In the genomic region with DNA sequence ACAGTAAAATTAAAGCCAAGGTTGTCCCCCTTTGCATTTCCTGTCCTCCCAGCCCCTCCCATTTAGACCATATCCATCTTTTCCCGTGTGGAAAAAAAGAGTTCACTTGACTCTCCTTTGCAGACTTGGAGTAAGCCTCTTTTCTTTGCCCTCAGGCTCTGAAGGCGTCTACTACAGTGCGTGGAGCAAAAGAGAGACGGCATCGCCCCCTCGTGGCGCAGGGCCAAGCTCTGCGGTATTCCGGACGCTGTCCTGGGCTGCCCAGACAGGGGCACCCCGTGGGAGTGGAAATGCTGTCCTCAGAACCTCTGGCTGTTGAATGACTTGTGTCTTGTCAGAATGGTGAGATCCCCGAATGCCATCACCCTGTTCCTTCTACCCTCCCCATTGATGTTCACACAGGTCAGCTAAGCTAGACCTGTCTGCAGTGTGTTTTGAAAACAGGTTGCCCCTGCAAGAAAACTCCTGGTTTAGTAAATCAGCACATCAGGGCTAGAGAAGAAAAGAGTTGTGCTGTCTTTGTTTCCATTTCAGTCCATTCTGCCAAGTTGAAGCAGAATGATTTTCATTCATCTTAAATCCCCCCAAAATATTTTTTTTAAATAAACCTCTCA, we compare ENCODE assay signal across 7 cellular contexts. TPM values are rescaled to one million over a fixed set of nuclear protein-coding genes. Genes with fewer than 3 reads are reported as not detected.
DNase-seq lines count a peak whose midpoint lies in the region; ATAC-seq, FAIRE-seq and TF ChIP-seq lines count a peak whose summit lies in the region.

No MANE protein-coding gene starts in this region.

- H3K9ac ChIP-seq in PC-3 (ENCODE audit: low read length): no peak overlapping the region

- CTCF ChIA-PET in PC-3 (lab: Charles Lee): no interaction called here

- 15 to 18% methylated on average over 12 of the region's 12 CpGs for WGBS in pancreas, 2 donors

- no peaks in the 10 kb centered on the region for H3K9me3 Mint-ChIP-seq in activated T-cell treated with anti-CD3 and anti-CD28 coated beads, Interleukin-2, amount 50 U/mL, for 4 hours

- no peaks in the 10 kb centered on the region for H3F3A ChIP-seq in PC-3 (ENCODE audit: low read length, unreplicated experiment)

- H3K27ac ChIP-seq in PC-3 (ENCODE audit: low read length): no peak overlapping the region
- no peak overlapping the region for H3K27ac ChIP-seq in pancreas
- no peak overlapping the region for H3K27ac ChIP-seq in uterus

- TF ChIP-seq POLR2A in uterus (IDR thresholded peaks at IDR 0.05): no peak

- H4K20me1 ChIP-seq in PC-3 (ENCODE audit: low read length): no peaks in the 10 kb centered on the region

- TF ChIP-seq CTCF in GM12865 (IDR thresholded peaks at IDR 0.05; ENCODE audit: insufficient read depth, low read depth, low read length, missing control alignments) (peak; percentile 83), PC-3 (conservative IDR thresholded peaks at IDR 0.05; ENCODE audit: low read depth, low read length) (peak; percentile 98), foreskin fibroblast (IDR thresholded peaks at IDR 0.05; ENCODE audit: low read depth, low read length) (peak; percentile 13), pancreas (IDR thresholded peaks at IDR 0.05) (peak in 1 of 4 donors; percentile 23), uterus (IDR thresholded peaks at IDR 0.05) (peak; percentile 47 to 65 (median 58))

- no peak overlapping the region for H3K4me3 Mint-ChIP-seq in activated T-cell treated with anti-CD3 and anti-CD28 coated beads, Interleukin-2, amount 50 U/mL, for 4 hours

- H3K4me1 ChIP-seq in PC-3 (ENCODE audit: insufficient read depth, low read length): peaks cover 26% of the 10 kb centered on the region
- no peaks in the 10 kb centered on the region for H3K4me1 ChIP-seq in pancreas
- no peaks in the 10 kb centered on the region for H3K4me1 ChIP-seq in uterus

- H3K36me3 Mint-ChIP-seq in activated T-cell treated with anti-CD3 and anti-CD28 coated beads, Interleukin-2, amount 50 U/mL, for 4 hours (ENCODE audit: insufficient read depth): no peaks in the 10 kb centered on the region

- intact Hi-C loops in PC-3 (cut with micrococcal nuclease): loop anchor here (1.0 to 10.0 kb wide), 7 partner anchors 166 to 615 kb away; no protein-coding TSS in a partner anchor
- intact Hi-C loops in pancreas (cut with DNase I): loop anchor here in 1 of 3 donors (5.0 to 10.0 kb wide), 3 partner anchors 168 to 385 kb away; no protein-coding TSS in a partner anchor
- intact Hi-C loops in uterus (cut with DNase I; ENCODE audit: low total_unique reads): loop anchor here (5.0 kb wide), 2 partner anchors 168 to 248 kb away; no protein-coding TSS in a partner anchor

- ATAC-seq in HG03432 (IDR thresholded peaks at IDR 0.05; ENCODE audit: unreplicated experiment): peak; percentile 82
- ATAC-seq in PC-3: peak; percentile 86
- ATAC-seq in activated T-cell treated with anti-CD3 and anti-CD28 coated beads, Interleukin-2, amount 50 U/mL, for 4 hours: peak; percentile 88 to 89
- ATAC-seq in pancreas: peak in 3 of 4 donors; percentile 79 to 90 (median 83)

- POLR2A ChIA-PET in PC-3 (lab: Charles Lee; ENCODE audit: unreplicated experiment): no interaction called here

- H3K27me3 Mint-ChIP-seq in activated T-cell treated with anti-CD3 and anti-CD28 coated beads, Interleukin-2, amount 50 U/mL, for 4 hours (ENCODE audit: low read depth): peaks cover 3% of the 10 kb centered on the region

- no peaks in the 10 kb centered on the region for H3K9me2 ChIP-seq in PC-3 (replicated peaks; ENCODE audit: low read length)

- no TSS peak for BruUV-seq in PC-3 (replicated peaks; lab: Mats Ljungman, UMichigan)

- H3K4me3 ChIP-seq in GM12865 (ENCODE audit: low read depth, low read length) (no peak overlapping the region), PC-3 (ENCODE audit: low read length) (no peak overlapping the region), foreskin fibroblast (ENCODE audit: low read depth in 1 of 2, low read length in 2 of 2) (no peak overlapping the region), pancreas (no peak overlapping the region), uterus (no peak overlapping the region)

- no peaks in the 10 kb centered on the region for H3K27me3 ChIP-seq in PC-3 (ENCODE audit: low read length)
- H3K27me3 ChIP-seq in pancreas: no peaks in the 10 kb centered on the region
- H3K27me3 ChIP-seq in uterus: no peaks in the 10 kb centered on the region

- H3K36me3 ChIP-seq in PC-3 (ENCODE audit: low read depth, low read length) (no peaks in the 10 kb centered on the region), pancreas (no peaks in the 10 kb centered on the region), uterus (no peaks in the 10 kb centered on the region)

- H2AFZ ChIP-seq in PC-3 (ENCODE audit: low read length): peak overlapping the region; percentile 63

- peak; percentile 61 for DNase-seq in GM12865 (ENCODE audit: low read depth)
- peak; percentile 97 for DNase-seq in PC-3
- peak; percentile 45 for DNase-seq in activated T-cell treated with anti-CD3 and anti-CD28 coated beads, Interleukin-2, amount 50 U/mL, for 4 hours
- peak; percentile 20 to 63 for DNase-seq in foreskin fibroblast
- DNase-seq in pancreas: peak in 5 of 6 donors; percentile 26 to 82 (median 33)
- DNase-seq in uterus: peak; percentile 37 to 57

- no peaks in the 10 kb centered on the region for H3K4me1 Mint-ChIP-seq in activated T-cell treated with anti-CD3 and anti-CD28 coated beads, Interleukin-2, amount 50 U/mL, for 4 hours (ENCODE audit: low read depth)

- no peak for FAIRE-seq in pancreas (lab: Jason Lieb, UNC)

- H3K9me3 ChIP-seq in PC-3 (ENCODE audit: low read length): no peaks in the 10 kb centered on the region
- H3K9me3 ChIP-seq in pancreas: no peaks in the 10 kb centered on the region
- H3K9me3 ChIP-seq in uterus: no peaks in the 10 kb centered on the region

- H3K4me2 ChIP-seq in PC-3 (ENCODE audit: low read length): peak overlapping the region; percentile 13; the same call in 1 of the 2 replicates

- H3K79me2 ChIP-seq in PC-3 (ENCODE audit: low read length): no peaks in the 10 kb centered on the region

RNA-seq across cellular contexts. Expression of a gene that starts 12.3 kb away (rescaled TPM):
- not detected in 2 replicates for total RNA-seq in PC-3 (2014; rRNA removed)
- not detected for total RNA-seq in activated T-cell treated with anti-CD3 and anti-CD28 coated beads, Interleukin-2, amount 50 U/mL, for 4 hours
- not detected for total RNA-seq in pancreas
- polyA plus RNA-seq in pancreas: not detected
- total RNA-seq in uterus: not detected

RNA-seq across cellular contexts. Expression of a gene that starts 37.9 kb away (rescaled TPM):
- total RNA-seq in PC-3 (2014; rRNA removed) (17.8 and 23.4 TPM in 2 replicates), pancreas (10 to 100 TPM in 1 of 6 donors, 1 to 10 TPM in 5; 6.0 to 10.3 (median 7.5) TPM), uterus (10 to 100 TPM; 20.2 to 72.4 (median 30.1) TPM)
- 10 to 100 TPM; 12.2 to 15.6 (median 12.9) TPM for total RNA-seq in activated T-cell treated with anti-CD3 and anti-CD28 coated beads, Interleukin-2, amount 50 U/mL, for 4 hours
- 10 to 100 TPM; 11.0 to 18.1 TPM for polyA plus RNA-seq in pancreas

Comparison
In these comparisons a context has a peak if more than half of its experiments do, and no peak if none do; other contexts are left out.
1. DNase-seq: peak in every context shown above with its lines; median percentile 97 in PC-3; 61 in GM12865; 47 in uterus; 45 in activated T-cell treated with anti-CD3 and anti-CD28 coated beads, Interleukin-2, amount 50 U/mL, for 4 hours; 42 in foreskin fibroblast; 33 in pancreas.